In genomic region chr22:46053563-46054090, GRCh38 we compare ENCODE assay signal across 8 cellular contexts.
DNase-seq lines count a peak whose midpoint lies in the region; ATAC-seq and TF ChIP-seq lines count a peak whose summit lies in the region.

No MANE protein-coding gene starts in this region.

- 0 to 1% methylated on average over 22 to 23 of the region's 37 CpGs for WGBS in tibial nerve, 2 donors

- H4K20me1 ChIP-seq in DND-41 (ENCODE audit: insufficient read depth, low read length), result no peaks in the 10 kb centered on the region

- no peaks in the 10 kb centered on the region for H3K9me3 Mint-ChIP-seq in activated CD4-positive, alpha-beta memory T cell treated with anti-CD3 and anti-CD28 coated beads, Interleukin-2, amount 10 ng/mL, durations not matched to agents 7 days and 5 days

- peaks cover 66% of the 10 kb centered on the region for H3K79me2 ChIP-seq in DND-41 (ENCODE audit: insufficient read depth, low read length)

- CTCF ChIA-PET in activated CD4-positive, alpha-beta memory T cell treated with anti-CD3 and anti-CD28 coated beads, Interleukin-2, amount 10 ng/mL, durations not matched to agents 7 days and 5 days (lab: Charles Lee), result interaction anchor here (1.0 to 1.4 kb wide), 3 partner anchors 9 to 17 kb away, joined by 3 to 4 read pairs (median 3); no protein-coding TSS in a partner anchor

- H3K27me3 ChIP-seq in DND-41 (ENCODE audit: insufficient read depth, low read length, poor library complexity), result no peaks in the 10 kb centered on the region
- H3K27me3 ChIP-seq in MG63, result no peaks in the 10 kb centered on the region
- H3K27me3 ChIP-seq in endocrine pancreas (ENCODE audit: control insufficient read depth, insufficient read depth, low read length), result no peaks in the 10 kb centered on the region
- H3K27me3 ChIP-seq in tibial nerve, result no peaks in the 10 kb centered on the region

- H3K27ac ChIP-seq in DND-41 (ENCODE audit: low read length) (peak overlapping the region; percentile 87), tibial nerve (peak overlapping the region; percentile 95 to 100 (median 98))

- H2AFZ ChIP-seq in DND-41 (ENCODE audit: low read depth, low read length), result peak overlapping the region; percentile 80

- peak overlapping the region; percentile 82 for H3K4me3 Mint-ChIP-seq in activated CD4-positive, alpha-beta memory T cell treated with anti-CD3 and anti-CD28 coated beads, Interleukin-2, amount 10 ng/mL, durations not matched to agents 7 days and 5 days

- H3K27ac Mint-ChIP-seq in activated CD4-positive, alpha-beta memory T cell treated with anti-CD3 and anti-CD28 coated beads, Interleukin-2, amount 10 ng/mL, durations not matched to agents 7 days and 5 days, result peak overlapping the region; percentile 90

- peak overlapping the region; percentile 68 to 84; a peak in 3 of 4 replicates for H3K4me3 ChIP-seq in DND-41 (ENCODE audit: low read depth in 1 of 2, low read length in 2 of 2)
- H3K4me3 ChIP-seq in MG63, result peak overlapping the region; percentile 88
- H3K4me3 ChIP-seq in endocrine pancreas (ENCODE audit: control insufficient read depth, insufficient read depth, low read length), result no peak overlapping the region
- H3K4me3 ChIP-seq in tibial nerve, result peak overlapping the region; percentile 66 to 81 (median 73)

- no peaks in the 10 kb centered on the region for H3K27me3 Mint-ChIP-seq in activated CD4-positive, alpha-beta memory T cell treated with anti-CD3 and anti-CD28 coated beads, Interleukin-2, amount 10 ng/mL, durations not matched to agents 7 days and 5 days

- peaks cover 58% of the 10 kb centered on the region for H3K4me1 ChIP-seq in DND-41 (ENCODE audit: insufficient read depth, low read length)
- H3K4me1 ChIP-seq in endocrine pancreas (ENCODE audit: control insufficient read depth, insufficient read depth, low read length), result peaks cover 7% of the 10 kb centered on the region
- peaks cover 9 to 86% (median 66%) of the 10 kb centered on the region in 4 donors for H3K4me1 ChIP-seq in tibial nerve

- no peak for TF ChIP-seq CTCF in DND-41 (IDR thresholded peaks at IDR 0.05; ENCODE audit: borderline replicate concordance, extremely low read depth, low read length, poor library complexity, severe bottlenecking)
- peak in 2 of 5 experiments; percentile 26 to 29 for TF ChIP-seq CTCF in tibial nerve (IDR thresholded peaks at IDR 0.05)

- H3K4me1 Mint-ChIP-seq in activated CD4-positive, alpha-beta memory T cell treated with anti-CD3 and anti-CD28 coated beads, Interleukin-2, amount 10 ng/mL, durations not matched to agents 7 days and 5 days, result peaks cover 40% of the 10 kb centered on the region

- peaks cover 7% of the 10 kb centered on the region for H3K36me3 Mint-ChIP-seq in activated CD4-positive, alpha-beta memory T cell treated with anti-CD3 and anti-CD28 coated beads, Interleukin-2, amount 10 ng/mL, durations not matched to agents 7 days and 5 days (ENCODE audit: low read depth)

- peak overlapping the region; percentile 82 for H3K4me2 ChIP-seq in DND-41 (ENCODE audit: insufficient read depth, low read length)

- POLR2A ChIA-PET in activated CD4-positive, alpha-beta memory T cell treated with anti-CD3 and anti-CD28 coated beads, Interleukin-2, amount 10 ng/mL, durations not matched to agents 7 days and 5 days (lab: Charles Lee), result interaction anchor here (1.1 to 6.7 kb wide), 7 partner anchors 9 to 40 kb away, joined by 4 to 70 read pairs (median 13); no protein-coding TSS in a partner anchor

- H3K36me3 ChIP-seq in DND-41 (ENCODE audit: insufficient read depth, low read length) (peaks cover 2% of the 10 kb centered on the region), MG63 (peaks cover 28% of the 10 kb centered on the region), endocrine pancreas (ENCODE audit: control insufficient read depth, insufficient read depth, low read length) (no peaks in the 10 kb centered on the region), tibial nerve (peaks cover 0 to 7% (median 0%) of the 10 kb centered on the region in 3 donors)

- TF ChIP-seq EP300 in tibial nerve (IDR thresholded peaks at IDR 0.05), result peak in 1 of 2 donors; percentile 74

- no peaks in the 10 kb centered on the region for H3K9me3 ChIP-seq in DND-41 (ENCODE audit: insufficient read depth, low read length, severe bottlenecking)
- H3K9me3 ChIP-seq in MG63, result no peaks in the 10 kb centered on the region
- no peaks in the 10 kb centered on the region for H3K9me3 ChIP-seq in endocrine pancreas (ENCODE audit: control insufficient read depth, low read length)
- H3K9me3 ChIP-seq in tibial nerve, result no peaks in the 10 kb centered on the region

- peak; percentile 68 for DNase-seq in DND-41
- peak; percentile 87 for DNase-seq in MG63
- DNase-seq in activated CD4-positive, alpha-beta memory T cell treated with anti-CD3 and anti-CD28 coated beads, Interleukin-2, amount 10 ng/mL, durations not matched to agents 7 days and 5 days, result peak; percentile 58
- DNase-seq in mucosa of gallbladder (ENCODE audit: low spot score), result peak; percentile 72
- DNase-seq in tibial nerve (ENCODE audit: low spot score in 2 of 2), result peak in 1 of 2 donors; percentile 71

- no peak for TF ChIP-seq POLR2A in tibial nerve (IDR thresholded peaks at IDR 0.05)

- H3K9ac ChIP-seq in DND-41 (ENCODE audit: low read depth, low read length) (peak overlapping the region; percentile 95), endocrine pancreas (ENCODE audit: control insufficient read depth, insufficient read depth, low read length) (peak overlapping the region; percentile 76)

- ATAC-seq in DND-41 (ENCODE audit: insufficient read depth, low read depth), result peak; percentile 58
- ATAC-seq in GM21786 (IDR thresholded peaks at IDR 0.05; ENCODE audit: unreplicated experiment), result no peak
- ATAC-seq in GM18873 (IDR thresholded peaks at IDR 0.05; ENCODE audit: low FRiP score, unreplicated experiment), result no peak
